Comparison of ENCODE assay signal across 16 cellular contexts in the genomic region with DNA sequence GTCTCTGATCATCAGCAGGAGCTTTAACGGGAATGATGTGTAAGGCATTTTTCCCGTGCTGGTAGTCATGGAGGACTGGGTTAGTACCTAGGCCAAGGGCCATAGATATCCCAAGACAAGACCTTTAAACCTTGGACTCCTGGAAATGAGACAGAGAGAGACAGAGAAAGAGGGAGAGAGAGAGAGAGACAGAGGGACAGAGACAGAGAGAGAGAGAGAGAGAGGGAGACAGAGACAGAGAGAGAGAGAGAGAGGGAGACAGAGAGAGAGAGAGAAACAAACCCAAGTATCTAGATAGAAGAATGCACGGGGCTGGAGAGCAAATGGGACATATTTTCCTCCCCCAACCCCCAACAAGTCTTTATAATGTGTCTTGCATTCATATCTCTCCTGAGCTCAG. TPM values are rescaled to one million over a fixed set of nuclear protein-coding genes. Genes with fewer than 3 reads are reported as not detected.
DNase-seq lines count a peak whose midpoint lies in the region; ATAC-seq and TF ChIP-seq lines count a peak whose summit lies in the region.
"Had no signal": no experiment of that assay in that cellular context is flagged by ENCODE, and none has a peak within 500 bp of the region (broad histone marks: within the 10 kb centered on the region; RNA-seq: fewer than 3 reads in every experiment).

No MANE protein-coding gene starts in this region.

- no peak for ATAC-seq in activated CD8-positive, alpha-beta memory T cell treated with anti-CD3 and anti-CD28 coated beads, Interleukin-2, amount 10 ng/mL, durations not matched to agents 7 days and 5 days
- ATAC-seq in T-helper 17 cell (no peak), esophagus mucosa (no peak)
- ATAC-seq in activated naive CD8-positive, alpha-beta T cell treated with anti-CD3 and anti-CD28 coated beads, Interleukin-2, amount 50 U/mL, for 24 hours: no peak
- ATAC-seq: right cardiac atrium had no signal

- peak overlapping the region; percentile 84 for H3K27ac Mint-ChIP-seq in activated CD8-positive, alpha-beta memory T cell treated with anti-CD3 and anti-CD28 coated beads, Interleukin-2, amount 10 ng/mL, durations not matched to agents 7 days and 5 days
- H3K27ac Mint-ChIP-seq in T-helper 17 cell (no peak overlapping the region), neural crest cell (ENCODE audit: unreplicated experiment) (peak overlapping the region; percentile 14), HFFc6 (no peak overlapping the region)
- H3K27ac Mint-ChIP-seq in activated naive CD8-positive, alpha-beta T cell treated with anti-CD3 and anti-CD28 coated beads, Interleukin-2, amount 50 U/mL, for 24 hours: peak overlapping the region; percentile 93

- peaks cover 85% of the 10 kb centered on the region for H3K4me1 Mint-ChIP-seq in activated CD8-positive, alpha-beta memory T cell treated with anti-CD3 and anti-CD28 coated beads, Interleukin-2, amount 10 ng/mL, durations not matched to agents 7 days and 5 days
- H3K4me1 Mint-ChIP-seq in T-helper 17 cell: peaks cover 53% of the 10 kb centered on the region
- H3K4me1 Mint-ChIP-seq in activated naive CD8-positive, alpha-beta T cell treated with anti-CD3 and anti-CD28 coated beads, Interleukin-2, amount 50 U/mL, for 24 hours: peaks cover 84% of the 10 kb centered on the region
- no peaks in the 10 kb centered on the region for H3K4me1 Mint-ChIP-seq in neural crest cell
- no peaks in the 10 kb centered on the region for H3K4me1 Mint-ChIP-seq in HFFc6 (ENCODE audit: low read depth)

- DNase-seq in activated CD8-positive, alpha-beta memory T cell treated with anti-CD3 and anti-CD28 coated beads, Interleukin-2, amount 10 ng/mL, durations not matched to agents 7 days and 5 days: no peak
- DNase-seq in activated CD8-positive, alpha-beta memory T cell treated with anti-CD3 and anti-CD28 coated beads, Interleukin-2, amount 50 U/mL, for 4 hours: no peak
- no peak for DNase-seq in T-helper 17 cell
- DNase-seq in activated naive CD8-positive, alpha-beta T cell treated with anti-CD3 and anti-CD28 coated beads, Interleukin-2, amount 50 U/mL, for 24 hours: no peak
- no peak for DNase-seq in neural crest cell (ENCODE audit: low read depth, low spot score)
- DNase-seq in HFFc6: no peak
- no peak for DNase-seq in RKO (ENCODE audit: low spot score)
- DNase-seq: amniotic stem cell, colonic mucosa, kidney glomerular epithelial cell, NCI-H748 treated with DMSO at 0.1 percent for 48 hours, right cardiac atrium, substantia nigra had no signal

- no peaks in the 10 kb centered on the region for H3K27me3 Mint-ChIP-seq in activated CD8-positive, alpha-beta memory T cell treated with anti-CD3 and anti-CD28 coated beads, Interleukin-2, amount 10 ng/mL, durations not matched to agents 7 days and 5 days
- no peaks in the 10 kb centered on the region for H3K27me3 Mint-ChIP-seq in T-helper 17 cell
- no peaks in the 10 kb centered on the region for H3K27me3 Mint-ChIP-seq in activated naive CD8-positive, alpha-beta T cell treated with anti-CD3 and anti-CD28 coated beads, Interleukin-2, amount 50 U/mL, for 24 hours
- H3K27me3 Mint-ChIP-seq in neural crest cell (ENCODE audit: low read depth): no peaks in the 10 kb centered on the region
- H3K27me3 Mint-ChIP-seq in HFFc6 (ENCODE audit: insufficient read depth): no peaks in the 10 kb centered on the region

- peaks cover 6% of the 10 kb centered on the region for H3K9me3 Mint-ChIP-seq in activated CD8-positive, alpha-beta memory T cell treated with anti-CD3 and anti-CD28 coated beads, Interleukin-2, amount 10 ng/mL, durations not matched to agents 7 days and 5 days (ENCODE audit: low read depth)
- H3K9me3 Mint-ChIP-seq in activated naive CD8-positive, alpha-beta T cell treated with anti-CD3 and anti-CD28 coated beads, Interleukin-2, amount 50 U/mL, for 24 hours: peaks cover 23% of the 10 kb centered on the region
- H3K9me3 Mint-ChIP-seq in neural crest cell: peaks cover 11% of the 10 kb centered on the region
- H3K9me3 Mint-ChIP-seq in HFFc6: no peaks in the 10 kb centered on the region

- peaks cover 86% of the 10 kb centered on the region for H3K36me3 Mint-ChIP-seq in activated CD8-positive, alpha-beta memory T cell treated with anti-CD3 and anti-CD28 coated beads, Interleukin-2, amount 10 ng/mL, durations not matched to agents 7 days and 5 days
- H3K36me3 Mint-ChIP-seq in T-helper 17 cell (ENCODE audit: low read depth): peaks cover 14% of the 10 kb centered on the region
- H3K36me3 Mint-ChIP-seq in activated naive CD8-positive, alpha-beta T cell treated with anti-CD3 and anti-CD28 coated beads, Interleukin-2, amount 50 U/mL, for 24 hours (ENCODE audit: low read depth): peaks cover 83% of the 10 kb centered on the region
- H3K36me3 Mint-ChIP-seq in neural crest cell (ENCODE audit: low read depth): peaks cover 22% of the 10 kb centered on the region
- peaks cover 31% of the 10 kb centered on the region for H3K36me3 Mint-ChIP-seq in HFFc6 (ENCODE audit: low read depth)

- TF ChIP-seq CTCF in neural crest cell (conservative IDR thresholded peaks at IDR 0.05) (no peak), HFFc6 (IDR thresholded peaks at IDR 0.05) (no peak)

- no peak overlapping the region for H3K4me3 Mint-ChIP-seq in activated CD8-positive, alpha-beta memory T cell treated with anti-CD3 and anti-CD28 coated beads, Interleukin-2, amount 10 ng/mL, durations not matched to agents 7 days and 5 days
- peak overlapping the region; percentile 1 for H3K4me3 Mint-ChIP-seq in T-helper 17 cell
- no peak overlapping the region for H3K4me3 Mint-ChIP-seq in activated naive CD8-positive, alpha-beta T cell treated with anti-CD3 and anti-CD28 coated beads, Interleukin-2, amount 50 U/mL, for 24 hours
- no peak overlapping the region for H3K4me3 Mint-ChIP-seq in neural crest cell
- no peak overlapping the region for H3K4me3 Mint-ChIP-seq in HFFc6

- H3K9me3 ChIP-seq in T-helper 17 cell (ENCODE audit: control insufficient read depth, low read length, poor library complexity, severe bottlenecking): no peaks in the 10 kb centered on the region
- H3K9me3 ChIP-seq: breast epithelium, colonic mucosa had no signal

- CTCF ChIA-PET in activated CD8-positive, alpha-beta memory T cell treated with anti-CD3 and anti-CD28 coated beads, Interleukin-2, amount 10 ng/mL, durations not matched to agents 7 days and 5 days (lab: Charles Lee): interaction anchor here (0.8 to 3.9 kb wide), 3 partner anchors 7 to 19 kb away, joined by 3 to 21 read pairs (median 21); no protein-coding TSS in a partner anchor

RNA-seq across cellular contexts. Expression of a gene that starts 22.3 kb away (rescaled TPM):
- 100 to 1,000 TPM; 125 to 139 TPM for total RNA-seq in activated CD8-positive, alpha-beta memory T cell treated with anti-CD3 and anti-CD28 coated beads, Interleukin-2, amount 10 ng/mL, durations not matched to agents 7 days and 5 days
- total RNA-seq in T-helper 17 cell (100 to 1,000 TPM; 154 to 177 TPM), neural crest cell (19.6 and 20.5 TPM in 2 replicates), esophagus mucosa (21.8 TPM)
- total RNA-seq in HFFc6 (2021; fragmentation: NEBNext Ultra II Directional; extraction: Animal tissue kit (Norgen Biotek cat#: 25700)): 10 to 100 TPM; 29.4 to 36.1 (median 33.1) TPM

RNA-seq across cellular contexts. Expression of a gene that starts 51.4 kb away (rescaled TPM):
- 10 to 100 TPM; 15.7 to 17.9 TPM for total RNA-seq in activated CD8-positive, alpha-beta memory T cell treated with anti-CD3 and anti-CD28 coated beads, Interleukin-2, amount 10 ng/mL, durations not matched to agents 7 days and 5 days
- total RNA-seq in T-helper 17 cell: 1 to 10 TPM; 2.2 to 6.9 TPM
- 0.16 and 0.44 TPM in 2 replicates for total RNA-seq in neural crest cell
- 6.3 TPM for total RNA-seq in esophagus mucosa
- 10 to 100 TPM in 4 of 6 experiments, 1 to 10 TPM in 2; 9.2 to 12.1 (median 10.3) TPM for total RNA-seq in HFFc6 (2021; fragmentation: NEBNext Ultra II Directional; extraction: Animal tissue kit (Norgen Biotek cat#: 25700))
- total RNA-seq: osteocyte had no signal

Comparison
In these comparisons a context has a peak if more than half of its experiments do, and no peak if none do; other contexts are left out.
1. H3K27ac Mint-ChIP-seq: peak in activated CD8-positive, alpha-beta memory T cell treated with anti-CD3 and anti-CD28 coated beads, Interleukin-2, amount 10 ng/mL, durations not matched to agents 7 days and 5 days (single experiment), activated naive CD8-positive, alpha-beta T cell treated with anti-CD3 and anti-CD28 coated beads, Interleukin-2, amount 50 U/mL, for 24 hours (single experiment) and neural crest cell (single experiment); none in T-helper 17 cell (single experiment) and HFFc6 (single experiment).